31 cellular contexts compared by ENCODE assay signal in genomic region chr3:45613781-45614180, GRCh38. TPM values are rescaled to one million over a fixed set of nuclear protein-coding genes. Genes with fewer than 3 reads are reported as not detected.
A peak's percentile ranks its signal among the peaks of the same experiment; 100 is the strongest.
DNase-seq lines count a peak whose midpoint lies in the region; ATAC-seq, FAIRE-seq and TF ChIP-seq lines count a peak whose summit lies in the region.
"Had no signal": no experiment of that assay in that cellular context is flagged by ENCODE, and none has a peak within 500 bp of the region (broad histone marks: within the 10 kb centered on the region; RNA-seq: fewer than 3 reads in every experiment).

No MANE protein-coding gene starts in this region.

- H3K4me1 Mint-ChIP-seq in activated T-cell treated with anti-CD3 and anti-CD28 coated beads, Interleukin-2, amount 50 U/mL, for 72 hours (ENCODE audit: low read depth): peaks cover 36% of the 10 kb centered on the region
- H3K4me1 Mint-ChIP-seq in activated T-cell treated with anti-CD3 and anti-CD28 coated beads, Interleukin-2, amount 50 U/mL, for 4 hours (ENCODE audit: low read depth): peaks cover 40% of the 10 kb centered on the region
- peaks cover 45% of the 10 kb centered on the region for H3K4me1 Mint-ChIP-seq in activated T-helper 1 cell treated with anti-CD3 and anti-CD28 coated beads, Interleukin-12 subunit alpha, Interleukin-12 subunit beta, Interleukin-2, Interleukin-4 antibody, amounts not matched to agents 30 ng/mL and 10 ng/mL and 1 ng/mL, durations not matched to agents 14 hours and 24 hours and 36 hours (ENCODE audit: low read depth)
- peaks cover 59% of the 10 kb centered on the region for H3K4me1 Mint-ChIP-seq in stimulated activated effector memory CD8-positive, alpha-beta T cell treated with anti-CD3 and anti-CD28 coated beads, Interleukin-12 subunit alpha, Interleukin-12 subunit beta, amount 100 ng/mL, for 72 hours

- no peak overlapping the region for H2AFZ ChIP-seq in KMS-11 (ENCODE audit: low read depth)

- no peaks in the 10 kb centered on the region for H3K27me3 Mint-ChIP-seq in activated T-cell treated with anti-CD3 and anti-CD28 coated beads, Interleukin-2, amount 50 U/mL, for 72 hours (ENCODE audit: low read depth)
- H3K27me3 Mint-ChIP-seq in activated T-cell treated with anti-CD3 and anti-CD28 coated beads, Interleukin-2, amount 50 U/mL, for 4 hours (ENCODE audit: low read depth): no peaks in the 10 kb centered on the region
- no peaks in the 10 kb centered on the region for H3K27me3 Mint-ChIP-seq in activated T-helper 1 cell treated with anti-CD3 and anti-CD28 coated beads, Interleukin-12 subunit alpha, Interleukin-12 subunit beta, Interleukin-2, Interleukin-4 antibody, amounts not matched to agents 30 ng/mL and 10 ng/mL and 1 ng/mL, durations not matched to agents 14 hours and 24 hours and 36 hours (ENCODE audit: insufficient read depth)
- H3K27me3 Mint-ChIP-seq: activated CD4-positive, alpha-beta memory T cell treated with anti-CD3 and anti-CD28 coated beads, Interleukin-2, amount 10 ng/mL, durations not matched to agents 7 days and 5 days; activated T-helper 17 cell treated with anti-CD3 and anti-CD28 coated beads, Interleukin-2, amount 50 U/mL, for 72 hours; CD4-positive, alpha-beta T cell had no signal

- peaks cover 0 to 8% of the 10 kb centered on the region in 2 donors for H3K36me3 Mint-ChIP-seq in activated T-cell treated with anti-CD3 and anti-CD28 coated beads, Interleukin-2, amount 50 U/mL, for 72 hours (ENCODE audit: insufficient read depth in 2 of 2)
- peaks cover 8% of the 10 kb centered on the region for H3K36me3 Mint-ChIP-seq in activated T-cell treated with anti-CD3 and anti-CD28 coated beads, Interleukin-2, amount 50 U/mL, for 4 hours (ENCODE audit: insufficient read depth)
- peaks cover 5% of the 10 kb centered on the region for H3K36me3 Mint-ChIP-seq in activated T-helper 1 cell treated with anti-CD3 and anti-CD28 coated beads, Interleukin-12 subunit alpha, Interleukin-12 subunit beta, Interleukin-2, Interleukin-4 antibody, amounts not matched to agents 30 ng/mL and 10 ng/mL and 1 ng/mL, durations not matched to agents 14 hours and 24 hours and 36 hours (ENCODE audit: low read depth)
- peaks cover 40% of the 10 kb centered on the region for H3K36me3 Mint-ChIP-seq in stimulated activated effector memory CD8-positive, alpha-beta T cell treated with anti-CD3 and anti-CD28 coated beads, Interleukin-12 subunit alpha, Interleukin-12 subunit beta, amount 100 ng/mL, for 72 hours

- H3K4me2 ChIP-seq in KMS-11: peak overlapping the region; percentile 93

- 0 out of 2 replicates have a peak, but pooled peaks cover 1% of the 10 kb centered on the region for H3K36me3 ChIP-seq in KMS-11 (ENCODE audit: insufficient read depth)
- H3K36me3 ChIP-seq in suprapubic skin: no peaks in the 10 kb centered on the region
- H3K36me3 ChIP-seq: gastroesophageal sphincter, pancreas, Peyer's patch had no signal

- H3K27me3 ChIP-seq in KMS-11 (ENCODE audit: insufficient read depth, low read depth) (no peaks in the 10 kb centered on the region), suprapubic skin (no peaks in the 10 kb centered on the region)
- H3K27me3 ChIP-seq: gastroesophageal sphincter, pancreas, Peyer's patch, upper lobe of right lung had no signal

- FAIRE-seq in urothelium cell line (lab: Jason Lieb, UNC): no peak
- FAIRE-seq: bronchial epithelial cell, endothelial cell of umbilical vein, pancreas had no signal

- TF ChIP-seq POLR2A in suprapubic skin (IDR thresholded peaks at IDR 0.05): no peak

- H3K4me1 ChIP-seq in KMS-11 (ENCODE audit: low read depth, poor library complexity, severe bottlenecking) (peaks cover 98% of the 10 kb centered on the region), suprapubic skin (peaks cover 35% of the 10 kb centered on the region)

- H3K4me3 ChIP-seq in KMS-11 (IDR thresholded peaks at IDR 0.05; ENCODE audit: insufficient read depth, low read depth, low read length): no peak overlapping the region
- H3K4me3 ChIP-seq in suprapubic skin: no peak overlapping the region
- H3K4me3 ChIP-seq: gastroesophageal sphincter, lower lobe of right lung, pancreas, Peyer's patch, upper lobe of right lung had no signal

- H3K79me2 ChIP-seq in KMS-11 (ENCODE audit: insufficient read depth, low read depth): peaks cover 91% of the 10 kb centered on the region

- H3K9ac ChIP-seq in KMS-11: peak overlapping the region; percentile 19; the same call in 1 of the 2 replicates

- H3K9me3 Mint-ChIP-seq in activated T-cell treated with anti-CD3 and anti-CD28 coated beads, Interleukin-2, amount 50 U/mL, for 72 hours: no peaks in the 10 kb centered on the region
- no peaks in the 10 kb centered on the region for H3K9me3 Mint-ChIP-seq in activated T-cell treated with anti-CD3 and anti-CD28 coated beads, Interleukin-2, amount 50 U/mL, for 4 hours
- no peaks in the 10 kb centered on the region for H3K9me3 Mint-ChIP-seq in activated T-helper 1 cell treated with anti-CD3 and anti-CD28 coated beads, Interleukin-12 subunit alpha, Interleukin-12 subunit beta, Interleukin-2, Interleukin-4 antibody, amounts not matched to agents 30 ng/mL and 10 ng/mL and 1 ng/mL, durations not matched to agents 14 hours and 24 hours and 36 hours
- H3K9me3 Mint-ChIP-seq in stimulated activated effector memory CD8-positive, alpha-beta T cell treated with anti-CD3 and anti-CD28 coated beads, Interleukin-12 subunit alpha, Interleukin-12 subunit beta, amount 100 ng/mL, for 72 hours: no peaks in the 10 kb centered on the region
- H3K9me3 Mint-ChIP-seq: activated CD4-positive, alpha-beta memory T cell treated with anti-CD3 and anti-CD28 coated beads, Interleukin-2, amount 10 ng/mL, durations not matched to agents 7 days and 5 days; activated T-helper 17 cell treated with anti-CD3 and anti-CD28 coated beads, Interleukin-2, amount 50 U/mL, for 72 hours; CD4-positive, alpha-beta T cell; T-helper 2 cell treated with Interferon-gamma antibody and Interleukin-4, amounts not matched to agents 5 μg/mL and 100 μg/mL, for 36 hours had no signal

- no peaks in the 10 kb centered on the region for H4K20me1 ChIP-seq in KMS-11 (ENCODE audit: insufficient read depth)

- TF ChIP-seq EP300 in suprapubic skin (IDR thresholded peaks at IDR 0.05): no peak

- H3K27ac Mint-ChIP-seq in activated T-cell treated with anti-CD3 and anti-CD28 coated beads, Interleukin-2, amount 50 U/mL, for 72 hours: peak overlapping the region; percentile 54
- peak overlapping the region; percentile 42 for H3K27ac Mint-ChIP-seq in activated T-helper 1 cell treated with anti-CD3 and anti-CD28 coated beads, Interleukin-12 subunit alpha, Interleukin-12 subunit beta, Interleukin-2, Interleukin-4 antibody, amounts not matched to agents 30 ng/mL and 10 ng/mL and 1 ng/mL, durations not matched to agents 14 hours and 24 hours and 36 hours
- H3K27ac Mint-ChIP-seq in stimulated activated effector memory CD8-positive, alpha-beta T cell treated with anti-CD3 and anti-CD28 coated beads, Interleukin-12 subunit alpha, Interleukin-12 subunit beta, amount 100 ng/mL, for 72 hours: peak overlapping the region; percentile 58
- H3K27ac Mint-ChIP-seq: activated CD4-positive, alpha-beta memory T cell treated with anti-CD3 and anti-CD28 coated beads, Interleukin-2, amount 10 ng/mL, durations not matched to agents 7 days and 5 days; CD4-positive, alpha-beta T cell; T-helper 2 cell treated with Interferon-gamma antibody and Interleukin-4, amounts not matched to agents 5 μg/mL and 100 μg/mL, for 36 hours had no signal

- DNase-seq in activated T-cell treated with anti-CD3 and anti-CD28 coated beads, Interleukin-2, amount 50 U/mL, for 72 hours: no peak
- DNase-seq in activated T-cell treated with anti-CD3 and anti-CD28 coated beads, Interleukin-2, amount 50 U/mL, for 4 hours: no peak
- no peak for DNase-seq in activated T-helper 1 cell treated with anti-CD3 and anti-CD28 coated beads, Interleukin-12 subunit alpha, Interleukin-12 subunit beta, Interleukin-2, Interleukin-4 antibody, amounts not matched to agents 30 ng/mL and 10 ng/mL and 1 ng/mL, durations not matched to agents 14 hours and 24 hours and 36 hours (ENCODE audit: low spot score)
- no peak for DNase-seq in stimulated activated effector memory CD8-positive, alpha-beta T cell treated with anti-CD3 and anti-CD28 coated beads, Interleukin-12 subunit alpha, Interleukin-12 subunit beta, amount 100 ng/mL, for 72 hours (ENCODE audit: low spot score in 2 of 2)
- DNase-seq in GM10266 (ENCODE audit: extremely low spot score) (no peak), suprapubic skin (ENCODE audit: low spot score in 2 of 2) (no peak), urothelium cell line (ENCODE audit: low spot score) (no peak)
- DNase-seq: 8988T; activated CD4-positive, alpha-beta memory T cell treated with anti-CD3 and anti-CD28 coated beads, Interleukin-2, amount 10 ng/mL, durations not matched to agents 7 days and 5 days; activated CD8-positive, alpha-beta memory T cell treated with anti-CD3 and anti-CD28 coated beads, Interleukin-2, amount 50 U/mL, for 4 hours; activated naive CD4-positive, alpha-beta T cell treated with anti-CD3 and anti-CD28 coated beads, Interleukin-2, amount 50 U/mL, for 16 hours; CD4-positive, alpha-beta T cell; HCEC 1CT; hippocampal formation; lower lobe of right lung; NCI-H1105; NCI-H187 treated with DMSO at 0.1 percent for 48 hours; NCI-H2171 treated with DMSO at 0.1 percent for 48 hours; pancreas; Peyer's patch; SHP77 treated with DMSO at 0.1 percent for 48 hours; stimulated activated CD4-positive, alpha-beta T cell treated with anti-CD3 and anti-CD28 coated beads, Interleukin-15, amount 100 ng/mL, for 24 hours; stimulated activated CD4-positive, alpha-beta T cell treated with anti-CD3 and anti-CD28 coated beads, Interleukin-4, amount 100 ng/mL, for 4 hours; substantia nigra; upper lobe of right lung had no signal

- no peaks in the 10 kb centered on the region for H3K9me3 ChIP-seq in suprapubic skin
- H3K9me3 ChIP-seq: gastroesophageal sphincter, lower lobe of right lung, pancreas, Peyer's patch, upper lobe of right lung had no signal

- no peak for ATAC-seq in activated T-cell treated with anti-CD3 and anti-CD28 coated beads, Interleukin-2, amount 50 U/mL, for 72 hours (replicated peaks in 1 of 2)
- no peak for ATAC-seq in activated T-cell treated with anti-CD3 and anti-CD28 coated beads, Interleukin-2, amount 50 U/mL, for 4 hours
- no peak for ATAC-seq in stimulated activated effector memory CD8-positive, alpha-beta T cell treated with anti-CD3 and anti-CD28 coated beads, Interleukin-12 subunit alpha, Interleukin-12 subunit beta, amount 100 ng/mL, for 72 hours
- ATAC-seq: gastroesophageal sphincter, lower lobe of right lung, upper lobe of right lung had no signal

- TF ChIP-seq CTCF in KMS-11 (conservative IDR thresholded peaks at IDR 0.05; ENCODE audit: low read depth, low read length) (no peak), GM10266 (IDR thresholded peaks at IDR 0.05; ENCODE audit: control insufficient read depth, insufficient read depth, low read depth, missing control alignments) (no peak), suprapubic skin (IDR thresholded peaks at IDR 0.05) (no peak)

- no peak overlapping the region for H3K4me3 Mint-ChIP-seq in activated T-cell treated with anti-CD3 and anti-CD28 coated beads, Interleukin-2, amount 50 U/mL, for 72 hours
- H3K4me3 Mint-ChIP-seq in activated T-cell treated with anti-CD3 and anti-CD28 coated beads, Interleukin-2, amount 50 U/mL, for 4 hours: no peak overlapping the region
- no peak overlapping the region for H3K4me3 Mint-ChIP-seq in activated T-helper 1 cell treated with anti-CD3 and anti-CD28 coated beads, Interleukin-12 subunit alpha, Interleukin-12 subunit beta, Interleukin-2, Interleukin-4 antibody, amounts not matched to agents 30 ng/mL and 10 ng/mL and 1 ng/mL, durations not matched to agents 14 hours and 24 hours and 36 hours
- no peak overlapping the region for H3K4me3 Mint-ChIP-seq in stimulated activated effector memory CD8-positive, alpha-beta T cell treated with anti-CD3 and anti-CD28 coated beads, Interleukin-12 subunit alpha, Interleukin-12 subunit beta, amount 100 ng/mL, for 72 hours
- H3K4me3 Mint-ChIP-seq: activated CD4-positive, alpha-beta memory T cell treated with anti-CD3 and anti-CD28 coated beads, Interleukin-2, amount 10 ng/mL, durations not matched to agents 7 days and 5 days; activated T-helper 17 cell treated with anti-CD3 and anti-CD28 coated beads, Interleukin-2, amount 50 U/mL, for 72 hours; CD4-positive, alpha-beta T cell; T-helper 2 cell treated with Interferon-gamma antibody and Interleukin-4, amounts not matched to agents 5 μg/mL and 100 μg/mL, for 36 hours had no signal

- WGBS in suprapubic skin: 77% methylated on average over 3 of the region's 3 CpGs

- intact Hi-C loops in activated T-helper 1 cell treated with anti-CD3 and anti-CD28 coated beads, Interleukin-12 subunit alpha, Interleukin-12 subunit beta, Interleukin-2, Interleukin-4 antibody, amounts not matched to agents 30 ng/mL and 10 ng/mL and 1 ng/mL, durations not matched to agents 14 hours and 24 hours and 36 hours (cut with micrococcal nuclease): loop anchor here (2.0 kb wide), 2 partner anchors 17 to 251 kb away; no protein-coding TSS in a partner anchor

- peak overlapping the region; percentile 86 for H3K27ac ChIP-seq in KMS-11
- H3K27ac ChIP-seq in suprapubic skin: no peak overlapping the region
- H3K27ac ChIP-seq: gastroesophageal sphincter, lower lobe of right lung, Peyer's patch had no signal

RNA-seq across cellular contexts. Expression of gene LIMD1, which starts 19.2 kb away (rescaled TPM):
- 10 to 100 TPM; 32.3 to 33.7 TPM for total RNA-seq in activated T-cell treated with anti-CD3 and anti-CD28 coated beads, Interleukin-2, amount 50 U/mL, for 72 hours
- 10 to 100 TPM; 17.9 to 18.4 (median 18.2) TPM for total RNA-seq in activated T-cell treated with anti-CD3 and anti-CD28 coated beads, Interleukin-2, amount 50 U/mL, for 4 hours
- total RNA-seq in activated T-helper 1 cell treated with anti-CD3 and anti-CD28 coated beads, Interleukin-12 subunit alpha, Interleukin-12 subunit beta, Interleukin-2, Interleukin-4 antibody, amounts not matched to agents 30 ng/mL and 10 ng/mL and 1 ng/mL, durations not matched to agents 14 hours and 24 hours and 36 hours: 36.3 and 40.8 TPM in 2 replicates
- total RNA-seq in suprapubic skin: 10 to 100 TPM; 16.6 to 55.4 (median 26.3) TPM
